In the genomic region with DNA sequence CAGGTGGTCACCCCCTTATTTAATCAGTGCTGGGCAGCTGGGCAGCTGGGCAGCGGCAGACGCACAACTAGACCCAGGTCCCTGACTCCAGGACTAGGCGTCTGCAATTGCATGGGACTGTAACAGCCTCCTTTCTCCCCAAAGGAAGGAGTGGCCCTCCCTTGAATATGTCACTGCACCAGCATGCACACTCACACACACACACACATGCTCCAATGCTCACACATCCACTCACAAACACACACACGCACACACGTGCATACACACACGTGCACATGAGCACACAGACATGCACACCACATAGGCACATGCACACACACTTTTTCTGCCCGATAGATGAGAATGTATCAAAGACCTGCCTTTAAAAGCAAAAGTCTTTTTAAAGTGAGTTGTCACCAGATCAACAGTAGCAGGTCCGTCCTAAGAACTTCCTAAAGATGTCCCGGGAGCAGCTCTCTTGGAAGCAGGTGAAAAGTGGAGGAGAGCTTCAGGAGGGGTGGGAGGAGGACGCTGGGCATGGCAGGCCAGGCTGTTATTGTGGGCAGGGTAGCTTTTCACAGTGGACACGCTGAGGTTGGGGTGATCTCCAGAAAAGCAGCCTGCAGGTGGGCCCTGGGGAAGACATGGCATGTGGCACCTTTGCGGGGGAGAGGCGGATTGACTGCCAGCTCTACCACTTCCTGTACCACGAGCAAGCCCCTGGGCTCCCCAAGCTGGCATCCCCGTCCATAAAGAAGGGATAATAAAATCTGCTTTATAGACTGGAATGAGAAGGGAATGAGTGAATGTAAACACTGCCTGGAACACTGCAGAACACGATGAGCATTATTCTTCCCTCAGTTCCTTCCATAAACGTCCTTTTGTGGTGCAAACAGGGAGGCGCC, we compare ENCODE assay signal across 8 cellular contexts. TPM values are rescaled to one million over a fixed set of nuclear protein-coding genes. Genes with fewer than 3 reads are reported as not detected.
DNase-seq lines count a peak whose midpoint lies in the region; ATAC-seq and TF ChIP-seq lines count a peak whose summit lies in the region.

No MANE protein-coding gene starts in this region.

- intact Hi-C loops in activated T-helper 2 cell treated with anti-CD3 and anti-CD28 coated beads, Interferon-gamma antibody, Interleukin-2, Interleukin-4, amounts not matched to agents 10 μg/mL and 5 μg/mL and 100 μg/mL, durations not matched to agents 14 hours and 24 hours and 36 hours (cut with micrococcal nuclease) = loop anchor here (2.0 to 5.0 kb wide), 3 partner anchors 30 to 177 kb away; no protein-coding TSS in a partner anchor
- intact Hi-C loops in lower lobe of right lung (cut with DNase I) = no loop called here
- intact Hi-C loops in aorta (cut with DNase I) = no loop called here

- ATAC-seq in lower lobe of right lung (no peak), aorta (ENCODE audit: low FRiP score) (no peak)

- H3K27me3 ChIP-seq in lower lobe of right lung (ENCODE audit: low read depth) (peaks cover 13% of the 10 kb centered on the region), suprapubic skin (peaks cover 47% of the 10 kb centered on the region), aorta (ENCODE audit: control insufficient read depth in 1 of 2, insufficient read depth in 2 of 2, low read length in 1 of 2) (no peaks in the 10 kb centered on the region)

- TF ChIP-seq EP300 in suprapubic skin (IDR thresholded peaks at IDR 0.05) = no peak

- H3K36me3 Mint-ChIP-seq in activated T-helper 2 cell treated with anti-CD3 and anti-CD28 coated beads, Interferon-gamma antibody, Interleukin-2, Interleukin-4, amounts not matched to agents 10 μg/mL and 5 μg/mL and 100 μg/mL, durations not matched to agents 14 hours and 24 hours and 36 hours (ENCODE audit: low read depth) = no peaks in the 10 kb centered on the region

- no peak for TF ChIP-seq POLR2A in suprapubic skin (IDR thresholded peaks at IDR 0.05)

- H3K9me3 ChIP-seq in lower lobe of right lung (no peaks in the 10 kb centered on the region), suprapubic skin (no peaks in the 10 kb centered on the region), aorta (ENCODE audit: control insufficient read depth, low read length) (no peaks in the 10 kb centered on the region)

- H3K27ac Mint-ChIP-seq in activated T-helper 2 cell treated with anti-CD3 and anti-CD28 coated beads, Interferon-gamma antibody, Interleukin-2, Interleukin-4, amounts not matched to agents 10 μg/mL and 5 μg/mL and 100 μg/mL, durations not matched to agents 14 hours and 24 hours and 36 hours = no peak overlapping the region

- H3K27me3 Mint-ChIP-seq in activated T-helper 2 cell treated with anti-CD3 and anti-CD28 coated beads, Interferon-gamma antibody, Interleukin-2, Interleukin-4, amounts not matched to agents 10 μg/mL and 5 μg/mL and 100 μg/mL, durations not matched to agents 14 hours and 24 hours and 36 hours (ENCODE audit: low read depth) = peaks cover 27% of the 10 kb centered on the region

- H3K27ac ChIP-seq in lower lobe of right lung (no peak overlapping the region), suprapubic skin (peak overlapping the region; percentile 51), aorta (ENCODE audit: low read depth in 1 of 2, low read length in 2 of 2) (no peak overlapping the region)

- H3K4me1 ChIP-seq in lower lobe of right lung = peaks cover 25% of the 10 kb centered on the region
- H3K4me1 ChIP-seq in suprapubic skin = peaks cover 34% of the 10 kb centered on the region
- H3K4me1 ChIP-seq in aorta (ENCODE audit: control insufficient read depth in 1 of 2, insufficient read depth in 2 of 2, low read length in 2 of 2) = no peaks in the 10 kb centered on the region

- peaks cover 8% of the 10 kb centered on the region for H3K4me1 Mint-ChIP-seq in activated T-helper 2 cell treated with anti-CD3 and anti-CD28 coated beads, Interferon-gamma antibody, Interleukin-2, Interleukin-4, amounts not matched to agents 10 μg/mL and 5 μg/mL and 100 μg/mL, durations not matched to agents 14 hours and 24 hours and 36 hours (ENCODE audit: low read depth)

- H3K4me3 ChIP-seq in lower lobe of right lung = peak overlapping the region; percentile 70
- peak overlapping the region; percentile 61 for H3K4me3 ChIP-seq in suprapubic skin
- H3K4me3 ChIP-seq in aorta (ENCODE audit: low read length in 2 of 2) = no peak overlapping the region

- no peaks in the 10 kb centered on the region for H3K9me3 Mint-ChIP-seq in activated T-helper 2 cell treated with anti-CD3 and anti-CD28 coated beads, Interferon-gamma antibody, Interleukin-2, Interleukin-4, amounts not matched to agents 10 μg/mL and 5 μg/mL and 100 μg/mL, durations not matched to agents 14 hours and 24 hours and 36 hours

- H3K4me3 Mint-ChIP-seq in activated T-helper 2 cell treated with anti-CD3 and anti-CD28 coated beads, Interferon-gamma antibody, Interleukin-2, Interleukin-4, amounts not matched to agents 10 μg/mL and 5 μg/mL and 100 μg/mL, durations not matched to agents 14 hours and 24 hours and 36 hours (ENCODE audit: low read depth) = peak overlapping the region; percentile 61

- TF ChIP-seq CTCF in lower lobe of right lung (IDR thresholded peaks at IDR 0.05) (no peak), suprapubic skin (IDR thresholded peaks at IDR 0.05) (no peak)

- DNase-seq in activated CD4-positive, alpha-beta T cell treated with anti-CD3 and anti-CD28 coated beads for 48 hours = peak; percentile 32
- no peak for DNase-seq in activated CD4-positive, alpha-beta T cell treated with anti-CD3 and anti-CD28 coated beads for 4 hours
- DNase-seq in activated T-helper 2 cell treated with anti-CD3 and anti-CD28 coated beads, Interferon-gamma antibody, Interleukin-2, Interleukin-4, amounts not matched to agents 10 μg/mL and 5 μg/mL and 100 μg/mL, durations not matched to agents 14 hours and 24 hours and 36 hours (ENCODE audit: low spot score) = no peak
- DNase-seq in lower lobe of right lung (no peak), suprapubic skin (ENCODE audit: low spot score in 2 of 2) (no peak), NCI-H187 treated with DMSO at 0.1 percent for 48 hours (lab: John Stamatoyannopoulos, UW) (no peak), LoVo (ENCODE audit: low spot score) (no peak), aorta (no peak)

- no peaks in the 10 kb centered on the region for H3K36me3 ChIP-seq in lower lobe of right lung
- H3K36me3 ChIP-seq in suprapubic skin = no peaks in the 10 kb centered on the region
- H3K36me3 ChIP-seq in aorta (ENCODE audit: control insufficient read depth in 1 of 2, insufficient read depth in 2 of 2, low read length in 1 of 2) = no peaks in the 10 kb centered on the region

- WGBS in suprapubic skin = 52% methylated on average over 15 of the region's 18 CpGs
- 62 to 65% methylated on average over 18 of the region's 18 CpGs for WGBS in aorta, 2 donors

RNA-seq across cellular contexts. Expression of gene PDE9A, which starts 1.7 kb away (rescaled TPM):
- total RNA-seq in activated T-helper 2 cell treated with anti-CD3 and anti-CD28 coated beads, Interferon-gamma antibody, Interleukin-2, Interleukin-4, amounts not matched to agents 10 μg/mL and 5 μg/mL and 100 μg/mL, durations not matched to agents 14 hours and 24 hours and 36 hours = 16.6 and 17.5 TPM in 2 replicates
- total RNA-seq in lower lobe of right lung = 12.8 TPM
- total RNA-seq in suprapubic skin = 10 to 100 TPM in 1 of 4 donors, 1 to 10 TPM in 3; 4.5 to 12.0 (median 7.1) TPM
- total RNA-seq in aorta = 10 to 100 TPM in 1 of 2 donors, 1 to 10 TPM in 1; 3.8 to 11.8 TPM
- polyA plus RNA-seq in aorta = 10 to 100 TPM in 1 of 2 donors, 1 to 10 TPM in 1; 2.6 to 16.2 TPM

Comparison
In these comparisons a context has a peak if more than half of its experiments do, and no peak if none do; other contexts are left out.
1. H3K4me3 ChIP-seq: peak in lower lobe of right lung (single experiment) and suprapubic skin (single experiment); none in aorta (0 of 2).